Comparison of ENCODE assay signal across 10 cellular contexts in genomic region chr6:16725145-16725864, GRCh38. TPM values are rescaled to one million over a fixed set of nuclear protein-coding genes. Genes with fewer than 3 reads are reported as not detected.
DNase-seq lines count a peak whose midpoint lies in the region; ATAC-seq and TF ChIP-seq lines count a peak whose summit lies in the region.
"Had no signal": no experiment of that assay in that cellular context is flagged by ENCODE, and none has a peak within 500 bp of the region (broad histone marks: within the 10 kb centered on the region; RNA-seq: fewer than 3 reads in every experiment).

No MANE protein-coding gene starts in this region.

- peaks cover 37% of the 10 kb centered on the region for H3K4me1 ChIP-seq in testis
- H3K4me1 ChIP-seq in body of pancreas = peaks cover 16% of the 10 kb centered on the region

- TF ChIP-seq POLR2A in testis (IDR thresholded peaks at IDR 0.05) (no peak), body of pancreas (IDR thresholded peaks at IDR 0.05) (no peak)

- intact Hi-C loops in testis (cut with DNase I; ENCODE audit: low total_unique reads) = no loop called here
- intact Hi-C loops in body of pancreas (cut with DNase I) = no loop called here

- H3K36me3 ChIP-seq in testis (ENCODE audit: low read depth, missing control alignments) (no peaks in the 10 kb centered on the region), body of pancreas (replicated peaks in 1 of 2; ENCODE audit: insufficient read depth in 1 of 2, low read depth in 2 of 2) (no peaks in the 10 kb centered on the region)
- H3K36me3 ChIP-seq: cardiac muscle cell had no signal

- H3K27ac ChIP-seq in angular gyrus (ENCODE audit: low read depth, low read length) = peak overlapping the region; percentile 24
- peak overlapping the region; percentile 57 to 74 for H3K27ac ChIP-seq in testis
- H3K27ac ChIP-seq in body of pancreas = peak overlapping the region in 1 of 4 donors; percentile 19

- ATAC-seq in body of pancreas = no peak
- ATAC-seq: stimulated activated naive CD8-positive, alpha-beta T cell treated with anti-CD3 and anti-CD28 coated beads, Interleukin-15, amount 100 ng/mL, for 72 hours had no signal

- no peaks in the 10 kb centered on the region for H3K27me3 ChIP-seq in testis
- H3K27me3 ChIP-seq in body of pancreas = no peaks in the 10 kb centered on the region
- H3K27me3 ChIP-seq: cardiac muscle cell had no signal

- H3K4me3 ChIP-seq in testis (no peak overlapping the region), body of pancreas (no peak overlapping the region)
- H3K4me3 ChIP-seq: cardiac muscle cell had no signal

- H3K9me3 ChIP-seq in testis (no peaks in the 10 kb centered on the region), body of pancreas (no peaks in the 10 kb centered on the region)

- DNase-seq in SIG-M5 treated with dmso at 0.1 percent for 504 hours (lab: John Stamatoyannopoulos, UW; ENCODE audit: unreplicated experiment) = peak; percentile 68
- no peak for DNase-seq in SIG-M5 (lab: John Stamatoyannopoulos, UW)
- DNase-seq in kidney glomerular epithelial cell (lab: John Stamatoyannopoulos, UW) = peak; percentile 69
- DNase-seq in testis = no peak
- DNase-seq in NCI-H526 treated with DMSO at 0.1 percent for 48 hours (lab: John Stamatoyannopoulos, UW) = no peak
- no peak for DNase-seq in T-helper 9 cell
- no peak for DNase-seq in body of pancreas
- DNase-seq: stimulated activated naive CD8-positive, alpha-beta T cell treated with anti-CD3 and anti-CD28 coated beads, Interleukin-15, amount 100 ng/mL, for 72 hours had no signal

- TF ChIP-seq CTCF in testis (IDR thresholded peaks at IDR 0.05) (no peak), body of pancreas (IDR thresholded peaks at IDR 0.05) (no peak)

- 33 to 40% methylated on average over 7 of the region's 7 CpGs for WGBS in testis, 2 donors
- WGBS in body of pancreas, 2 donors = 71 to 74% methylated on average over 7 of the region's 7 CpGs

RNA-seq across cellular contexts. Expression of gene ATXN1, which starts 36.0 kb away (rescaled TPM):
- total RNA-seq in testis = 10 to 100 TPM; 64.3 to 84.1 TPM
- polyA plus RNA-seq in testis (ENCODE audit: insufficient read depth, low read depth, low replicate concordance) = 12.8 TPM
- total RNA-seq in body of pancreas = 10 to 100 TPM; 24.6 to 24.7 TPM

Comparison
In these comparisons a context has a peak if more than half of its experiments do, and no peak if none do; other contexts are left out.
1. DNase-seq: peak in SIG-M5 treated with dmso at 0.1 percent for 504 hours (single experiment) and kidney glomerular epithelial cell (single experiment); none in SIG-M5 (single experiment), testis (single experiment), NCI-H526 treated with DMSO at 0.1 percent for 48 hours (single experiment), T-helper 9 cell (single experiment) and body of pancreas (0 of 4).